In the genomic region with DNA sequence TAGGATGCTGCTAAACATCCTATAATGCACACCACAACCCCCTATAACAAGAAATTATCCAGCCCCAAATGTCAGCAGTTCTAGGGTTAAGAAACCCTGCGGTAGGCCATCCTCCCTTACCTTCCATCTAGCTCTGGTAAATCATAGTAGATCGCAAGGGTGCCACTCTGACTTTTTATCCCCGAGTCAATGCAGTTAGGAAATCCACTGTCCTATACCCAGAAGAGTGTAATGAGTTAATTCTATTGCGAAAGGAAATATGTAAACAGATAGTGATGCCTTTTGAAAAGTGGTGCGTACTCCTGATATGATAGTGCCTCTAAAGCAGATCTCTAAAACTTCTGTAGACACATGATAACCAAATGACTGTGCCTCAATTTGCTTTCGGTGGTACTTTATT, we compare ENCODE assay signal across 1 cellular context.
TF ChIP-seq lines count a peak whose summit lies in the region.

No MANE protein-coding gene starts in this region.

TF ChIP-seq in HepG2, 621 proteins besides CTCF, POLR2A, EP300 and RAD21 (continued from another document):
- TF ChIP-seq ZNF275 (CRISPR knock-in tag; IDR thresholded peaks at IDR 0.05; ENCODE audit: borderline replicate concordance) (no peak), GATAD2A (CRISPR knock-in tag; IDR thresholded peaks at IDR 0.05) (0 out of 2 replicates have a peak, but pooled peaks have one; percentile 12), ZNF251 (CRISPR knock-in tag; IDR thresholded peaks at IDR 0.05) (no peak), ATM (IDR thresholded peaks at IDR 0.05; ENCODE audit: borderline replicate concordance) (no peak), DMAP1 (CRISPR knock-in tag; IDR thresholded peaks at IDR 0.05) (no peak), ZNF124 (CRISPR knock-in tag; IDR thresholded peaks at IDR 0.05) (no peak), ZNF879 (CRISPR knock-in tag; IDR thresholded peaks at IDR 0.05) (no peak), PRPF4 (IDR thresholded peaks at IDR 0.05; ENCODE audit: low read depth, low read length, poor library complexity, severe bottlenecking) (no peak), ZNF33A (CRISPR knock-in tag; IDR thresholded peaks at IDR 0.05; ENCODE audit: borderline replicate concordance) (no peak), ZNF703 (CRISPR knock-in tag; IDR thresholded peaks at IDR 0.05; ENCODE audit: borderline replicate concordance) (no peak), CEBPG (CRISPR knock-in tag; IDR thresholded peaks at IDR 0.05) (peak; percentile 57; the same call in 1 of the 2 replicates), LCORL (IDR thresholded peaks at IDR 0.05) (no peak), LCORL (CRISPR knock-in tag; IDR thresholded peaks at IDR 0.05) (no peak), CEBPB (IDR thresholded peaks at IDR 0.05; ENCODE audit: borderline replicate concordance, low read depth, low read length) (peak; percentile 65), NCOA5 (CRISPR knock-in tag; IDR thresholded peaks at IDR 0.05) (no peak), MTF2 (CRISPR knock-in tag; IDR thresholded peaks at IDR 0.05; ENCODE audit: borderline replicate concordance) (no peak), KMT2A (CRISPR knock-in tag; IDR thresholded peaks at IDR 0.05) (no peak)
- TF ChIP-seq, protein P1, sequence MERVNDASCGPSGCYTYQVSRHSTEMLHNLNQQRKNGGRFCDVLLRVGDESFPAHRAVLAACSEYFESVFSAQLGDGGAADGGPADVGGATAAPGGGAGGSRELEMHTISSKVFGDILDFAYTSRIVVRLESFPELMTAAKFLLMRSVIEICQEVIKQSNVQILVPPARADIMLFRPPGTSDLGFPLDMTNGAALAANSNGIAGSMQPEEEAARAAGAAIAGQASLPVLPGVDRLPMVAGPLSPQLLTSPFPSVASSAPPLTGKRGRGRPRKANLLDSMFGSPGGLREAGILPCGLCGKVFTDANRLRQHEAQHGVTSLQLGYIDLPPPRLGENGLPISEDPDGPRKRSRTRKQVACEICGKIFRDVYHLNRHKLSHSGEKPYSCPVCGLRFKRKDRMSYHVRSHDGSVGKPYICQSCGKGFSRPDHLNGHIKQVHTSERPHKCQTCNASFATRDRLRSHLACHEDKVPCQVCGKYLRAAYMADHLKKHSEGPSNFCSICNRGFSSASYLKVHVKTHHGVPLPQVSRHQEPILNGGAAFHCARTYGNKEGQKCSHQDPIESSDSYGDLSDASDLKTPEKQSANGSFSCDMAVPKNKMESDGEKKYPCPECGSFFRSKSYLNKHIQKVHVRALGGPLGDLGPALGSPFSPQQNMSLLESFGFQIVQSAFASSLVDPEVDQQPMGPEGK (CRISPR knock-in tag; IDR thresholded peaks at IDR 0.05) = no peak
- TF ChIP-seq, protein P2, sequence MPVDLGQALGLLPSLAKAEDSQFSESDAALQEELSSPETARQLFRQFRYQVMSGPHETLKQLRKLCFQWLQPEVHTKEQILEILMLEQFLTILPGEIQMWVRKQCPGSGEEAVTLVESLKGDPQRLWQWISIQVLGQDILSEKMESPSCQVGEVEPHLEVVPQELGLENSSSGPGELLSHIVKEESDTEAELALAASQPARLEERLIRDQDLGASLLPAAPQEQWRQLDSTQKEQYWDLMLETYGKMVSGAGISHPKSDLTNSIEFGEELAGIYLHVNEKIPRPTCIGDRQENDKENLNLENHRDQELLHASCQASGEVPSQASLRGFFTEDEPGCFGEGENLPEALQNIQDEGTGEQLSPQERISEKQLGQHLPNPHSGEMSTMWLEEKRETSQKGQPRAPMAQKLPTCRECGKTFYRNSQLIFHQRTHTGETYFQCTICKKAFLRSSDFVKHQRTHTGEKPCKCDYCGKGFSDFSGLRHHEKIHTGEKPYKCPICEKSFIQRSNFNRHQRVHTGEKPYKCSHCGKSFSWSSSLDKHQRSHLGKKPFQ (CRISPR knock-in tag; IDR thresholded peaks at IDR 0.05; ENCODE audit: insufficient replicate concordance) = peak; percentile 24
